ENCODE assay signal across 8 cellular contexts in genomic region chr3:32238027-32238815, GRCh38. TPM values are rescaled to one million over a fixed set of nuclear protein-coding genes. Genes with fewer than 3 reads are reported as not detected.
DNase-seq lines count a peak whose midpoint lies in the region; ATAC-seq and TF ChIP-seq lines count a peak whose summit lies in the region.

CMTM8 (plus strand) TSS chr3:32238680; CDS start chr3:32238973, 293 bp downstream.

- peak; percentile 68 for ATAC-seq in GM21723 (IDR thresholded peaks at IDR 0.05; ENCODE audit: unreplicated experiment)
- ATAC-seq in activated CD4-positive, CD25-positive, alpha-beta regulatory T cell treated with anti-CD3 and anti-CD28 coated beads, Interleukin-2, amount 50 U/mL, for 24 hours, result peak; percentile 79 to 85

- 1% methylated on average over 38 to 45 of the region's 80 CpGs for WGBS in lower leg skin, 2 donors

- peak within 1 kb of the TSS; percentile 31 for H3K4me3 ChIP-seq in lower leg skin (ENCODE audit: low read depth, poor library complexity, severe bottlenecking)

- DNase-seq in COLO668 (lab: John Stamatoyannopoulos, UW; ENCODE audit: unreplicated experiment) (peak; percentile 78), NCI-H1694 treated with DMSO at 0.1 percent for 48 hours (lab: John Stamatoyannopoulos, UW) (peak; percentile 1), cerebellum (ENCODE audit: low spot score) (peak; percentile 24), lower leg skin (ENCODE audit: low spot score in 2 of 2) (no peak), AG08395 (ENCODE audit: low spot score) (no peak)
- DNase-seq in stimulated activated CD4-positive, alpha-beta T cell treated with anti-CD3 and anti-CD28 coated beads, TNF-alpha, amount 100 ng/mL, for 4 hours (ENCODE audit: low read depth in 3 of 3), result peak; percentile 47 to 56 (median 48)

- intact Hi-C loops in lower leg skin (cut with DNase I; ENCODE audit: low total_unique reads), result no loop called here

- TF ChIP-seq CTCF in lower leg skin (IDR thresholded peaks at IDR 0.05), result no peak

- no peak for TF ChIP-seq POLR2A in lower leg skin (IDR thresholded peaks at IDR 0.05)

RNA-seq across cellular contexts. Expression of gene CMTM8, which starts in this region (rescaled TPM):
- total RNA-seq in cerebellum, result 0.54 TPM
- 10 to 100 TPM; 11.0 to 24.7 (median 15.5) TPM for total RNA-seq in lower leg skin

Comparison
In these comparisons a context has a peak if more than half of its experiments do, and no peak if none do; other contexts are left out.
1. Peak in DNase-seq in cerebellum; RNA of the gene not detected or under 1 TPM.
2. DNase-seq: peak in COLO668 (single experiment), NCI-H1694 treated with DMSO at 0.1 percent for 48 hours (single experiment) and stimulated activated CD4-positive, alpha-beta T cell treated with anti-CD3 and anti-CD28 coated beads, TNF-alpha, amount 100 ng/mL, for 4 hours (3 of 3); none in lower leg skin (0 of 2) and AG08395 (single experiment).